7 cellular contexts compared by ENCODE assay signal in the genomic region with DNA sequence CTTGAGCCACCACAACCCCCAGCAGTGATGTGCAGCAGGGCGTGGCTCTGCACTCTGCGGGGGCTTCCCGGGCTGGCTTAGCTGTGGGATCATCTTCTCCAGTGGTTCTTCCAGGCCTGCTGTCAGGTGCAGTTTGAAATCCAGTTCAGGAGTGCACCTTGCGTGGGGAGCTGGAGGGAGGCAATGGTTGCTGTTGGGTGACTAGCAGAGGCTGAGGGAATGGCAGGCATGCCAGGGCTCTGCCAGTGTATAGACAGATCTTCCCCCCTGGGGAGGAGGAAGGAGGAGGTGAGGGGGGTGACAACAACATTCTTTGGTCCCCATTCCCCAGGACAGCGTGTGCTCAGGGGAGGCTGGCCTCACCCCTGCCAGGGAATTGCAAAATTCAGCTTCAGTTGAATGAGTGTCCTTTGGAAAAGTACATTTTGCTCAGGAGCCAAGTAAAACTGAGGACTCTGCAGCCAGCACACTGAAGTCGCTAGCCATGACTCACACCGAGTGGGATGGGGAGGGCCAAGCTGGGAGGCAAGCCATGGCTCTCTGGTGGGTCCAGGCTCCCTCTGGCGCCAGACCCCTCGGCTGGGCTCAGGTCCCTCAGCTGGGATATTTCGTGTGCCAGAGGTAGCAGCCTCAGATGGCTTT. TPM values are rescaled to one million over a fixed set of nuclear protein-coding genes. Genes with fewer than 3 reads are reported as not detected.
DNase-seq lines count a peak whose midpoint lies in the region; ATAC-seq and TF ChIP-seq lines count a peak whose summit lies in the region.

No MANE protein-coding gene starts in this region.

- in situ Hi-C loops in transverse colon (cut with MboI; ENCODE audit: low pct_ligation_motif_present in 1 of 4, low pct_unique_long_range_greater_than_20kb in 1 of 4, low sequenced_read_pairs in 3 of 4) = no loop called here

- intact Hi-C loops in transverse colon (cut with DNase I; ENCODE audit: low total_unique reads) = loop anchor here (10.0 kb wide), 1 partner anchor 154 kb away; no protein-coding TSS in a partner anchor

- peaks cover 49 to 57% of the 10 kb centered on the region in 2 donors for H3K4me1 ChIP-seq in lung (ENCODE audit: control insufficient read depth in 2 of 2, insufficient read depth in 2 of 2, low read length in 2 of 2)
- peaks cover 43 to 61% (median 53%) of the 10 kb centered on the region in 4 donors for H3K4me1 ChIP-seq in transverse colon

- H3K27ac ChIP-seq in cingulate gyrus (ENCODE audit: low read depth, low read length) (peak overlapping the region; percentile 90), lung (ENCODE audit: low read depth in 1 of 2, low read length in 1 of 2) (peak overlapping the region; percentile 94), transverse colon (peak overlapping the region; percentile 74 to 91 (median 86))

- peak; percentile 84 for DNase-seq in NCI-H226
- peak; percentile 82 for DNase-seq in lung (ENCODE audit: low spot score)
- DNase-seq in transverse colon = peak; percentile 67
- no peak for DNase-seq in activated T-cell treated with anti-CD3 and anti-CD28 coated beads for 4 hours

- 45 to 59% methylated on average over 10 of the region's 10 CpGs for whole genome bisulfite sequencing in lung, 2 donors
- WGBS in transverse colon (ENCODE audit: low coverage in 1 of 2), 2 donors = 55 to 84% methylated on average over 3 to 10 of the region's 10 CpGs

- peak; percentile 6 for TF ChIP-seq POLR2A in transverse colon (IDR thresholded peaks at IDR 0.05)

- peak; percentile 72 for ATAC-seq in lung (ENCODE audit: insufficient read depth, low FRiP score)
- ATAC-seq in GM21529 (IDR thresholded peaks at IDR 0.05; ENCODE audit: unreplicated experiment) = no peak
- no peak for ATAC-seq in GM19452 (IDR thresholded peaks at IDR 0.05; ENCODE audit: unreplicated experiment)

- peak; percentile 96 for TF ChIP-seq EP300 in transverse colon (IDR thresholded peaks at IDR 0.05; ENCODE audit: low read depth)

- H3K9me3 ChIP-seq in lung (ENCODE audit: control insufficient read depth in 2 of 2, insufficient read depth in 1 of 2, low read length in 1 of 2) (no peaks in the 10 kb centered on the region), transverse colon (no peaks in the 10 kb centered on the region)

- TF ChIP-seq CTCF in lung (IDR thresholded peaks at IDR 0.05; ENCODE audit: control extremely low read depth, extremely low read depth) (no peak), transverse colon (IDR thresholded peaks at IDR 0.05) (peak in 2 of 5 experiments; percentile 16 to 17)

- no peak overlapping the region for H3K4me3 ChIP-seq in lung
- H3K4me3 ChIP-seq in transverse colon = no peak overlapping the region

- H3K36me3 ChIP-seq in lung (ENCODE audit: control insufficient read depth in 2 of 2, insufficient read depth in 2 of 2, low read length in 2 of 2) (no peaks in the 10 kb centered on the region), transverse colon (no peaks in the 10 kb centered on the region)

- H3K27me3 ChIP-seq in lung (ENCODE audit: control insufficient read depth, insufficient read depth) (no peaks in the 10 kb centered on the region), transverse colon (no peaks in the 10 kb centered on the region)

RNA-seq across cellular contexts. Expression of a gene that starts 35.0 kb away (rescaled TPM):
- total RNA-seq in lung = 100 to 1,000 TPM in 1 of 2 donors, 10 to 100 TPM in 1; 62.2 to 215 TPM
- polyA plus RNA-seq in lung = 100 to 1,000 TPM; 122 to 204 TPM
- 100 to 1,000 TPM; 125 to 252 (median 184) TPM for total RNA-seq in transverse colon
